11 cellular contexts compared by ENCODE assay signal in genomic region chr1:61255324-61255703, GRCh38.
A peak's percentile ranks its signal among the peaks of the same experiment; 100 is the strongest.
DNase-seq lines count a peak whose midpoint lies in the region; ATAC-seq, FAIRE-seq and TF ChIP-seq lines count a peak whose summit lies in the region.
"Had no signal": no experiment of that assay in that cellular context is flagged by ENCODE, and none has a peak within 500 bp of the region (broad histone marks: within the 10 kb centered on the region; RNA-seq: fewer than 3 reads in every experiment).

No MANE protein-coding gene starts in this region.

- H3F3A ChIP-seq in Loucy (ENCODE audit: low read depth) = no peaks in the 10 kb centered on the region

- H3K36me3 ChIP-seq in Loucy (ENCODE audit: insufficient read depth, low read length) (no peaks in the 10 kb centered on the region), K562 (ENCODE audit: control insufficient read depth, insufficient read depth, low read length) (no peaks in the 10 kb centered on the region), HepG2 (replicated peaks in 1 of 2; ENCODE audit: control insufficient read depth in 1 of 2, insufficient read depth in 2 of 2, low read length in 2 of 2) (no peaks in the 10 kb centered on the region), suprapubic skin (no peaks in the 10 kb centered on the region)

- TF ChIP-seq CTCF in Loucy (conservative IDR thresholded peaks at IDR 0.05; ENCODE audit: low read length) (no peak), K562 (IDR thresholded peaks at IDR 0.05 in 2 of 3, conservative IDR thresholded peaks at IDR 0.05 in 1 of 3; ENCODE audit: insufficient read depth in 2 of 3, low read depth in 1 of 3, low read length in 3 of 3) (no peak), HepG2 (CRISPR knock-in tag; IDR thresholded peaks at IDR 0.05) (no peak), suprapubic skin (IDR thresholded peaks at IDR 0.05) (no peak)

- H3K79me2 ChIP-seq in Loucy (ENCODE audit: insufficient read depth, low read length) (no peaks in the 10 kb centered on the region), K562 (ENCODE audit: control insufficient read depth, insufficient read depth, low read length) (peaks cover 70% of the 10 kb centered on the region), HepG2 (ENCODE audit: insufficient read depth, low read length) (peaks cover 81% of the 10 kb centered on the region)

- no peaks in the 10 kb centered on the region for H3K9me2 ChIP-seq in Loucy (replicated peaks; ENCODE audit: low read depth, low read length)

- no peak for ATAC-seq in K562
- ATAC-seq in HepG2 = no peak
- no peak for ATAC-seq in HG03025 (IDR thresholded peaks at IDR 0.05; ENCODE audit: low FRiP score, unreplicated experiment)
- ATAC-seq: activated CD8-positive, alpha-beta T cell treated with anti-CD3 and anti-CD28 coated beads for 36 hours had no signal

- no peak overlapping the region for H2AFZ ChIP-seq in Loucy (ENCODE audit: low read length)
- no peak overlapping the region for H2AFZ ChIP-seq in K562 (ENCODE audit: low read depth, low read length)
- no peak overlapping the region for H2AFZ ChIP-seq in HepG2 (ENCODE audit: low read length)

- intact Hi-C loops in K562 (cut with micrococcal nuclease) = no loop called here
- intact Hi-C loops in HepG2 (cut with micrococcal nuclease; ENCODE audit: unreplicated experiment) = no loop called here

- POLR2A ChIA-PET in K562 (lab: Yijun Ruan, JAX) (interaction anchor here (1.7 kb wide), 1 partner anchor 13 kb away, joined by 4 read pairs; no protein-coding TSS in a partner anchor), HepG2 (lab: Yijun Ruan, JAX) (no interaction called here)

- H3K4me2 ChIP-seq in Loucy (ENCODE audit: low read depth, low read length, poor library complexity, severe bottlenecking) (peak overlapping the region; percentile 87), K562 (ENCODE audit: insufficient read depth, low read length) (peak overlapping the region; percentile 61; the same call in 1 of the 2 replicates), HepG2 (ENCODE audit: low read depth, low read length) (no peak overlapping the region)

- H3K27me3 ChIP-seq in Loucy (ENCODE audit: insufficient read depth, low read length, poor library complexity, severe bottlenecking) = no peaks in the 10 kb centered on the region
- no peaks in the 10 kb centered on the region for H3K27me3 ChIP-seq in K562 (ENCODE audit: control insufficient read depth in 2 of 2, insufficient read depth in 2 of 2, low read length in 2 of 2)
- H3K27me3 ChIP-seq in HepG2 (ENCODE audit: control insufficient read depth in 1 of 2, insufficient read depth in 2 of 2, low read length in 2 of 2) = no peaks in the 10 kb centered on the region
- no peaks in the 10 kb centered on the region for H3K27me3 ChIP-seq in suprapubic skin

- no peaks in the 10 kb centered on the region for H3K9me1 ChIP-seq in K562 (ENCODE audit: control insufficient read depth, insufficient read depth, low read length)

- H3K4me1 ChIP-seq in Loucy (ENCODE audit: insufficient read depth, low read length, poor library complexity, severe bottlenecking) = peaks cover 35% of the 10 kb centered on the region
- peaks cover 10 to 27% of the 10 kb centered on the region in 2 experiments for H3K4me1 ChIP-seq in K562 (replicated peaks in 1 of 2; ENCODE audit: control insufficient read depth in 2 of 2, insufficient read depth in 2 of 2, low read length in 2 of 2)
- peaks cover 33% of the 10 kb centered on the region for H3K4me1 ChIP-seq in HepG2 (ENCODE audit: insufficient read depth, low read length)
- H3K4me1 ChIP-seq in suprapubic skin = peaks cover 53% of the 10 kb centered on the region

- BruUV-seq in K562 (replicated peaks; lab: Mats Ljungman, UMichigan) (no TSS peak), HepG2 (replicated peaks; lab: Mats Ljungman, UMichigan) (no TSS peak)

- TF ChIP-seq POLR2A in K562 (conservative IDR thresholded peaks at IDR 0.05) (no peak), HepG2 (IDR thresholded peaks at IDR 0.05; ENCODE audit: insufficient read depth in 1 of 2, low read depth in 2 of 2, low read length in 2 of 2) (no peak), suprapubic skin (IDR thresholded peaks at IDR 0.05) (no peak)

- CTCF ChIA-PET in K562 (lab: Yijun Ruan, JAX; ENCODE audit: low intra/inter-chr PET ratio) (no interaction called here), HepG2 (lab: Yijun Ruan, JAX; ENCODE audit: low intra/inter-chr PET ratio, low total read pairs) (no interaction called here)

- H3K27ac ChIP-seq in K562 (ENCODE audit: extremely low read depth, low read depth, low read length) = peak overlapping the region; percentile 82; the same call in 2 of the 3 replicates
- H3K27ac ChIP-seq in HepG2 (ENCODE audit: extremely low read length, insufficient read depth, low read length) = no peak overlapping the region
- peak overlapping the region; percentile 85 for H3K27ac ChIP-seq in suprapubic skin

- no peak for TF ChIP-seq RAD21 in K562 (CRISPR knock-in tag; conservative IDR thresholded peaks at IDR 0.05 in 1 of 2, IDR thresholded peaks at IDR 0.05 in 1 of 2)
- TF ChIP-seq RAD21 in HepG2 (CRISPR knock-in tag; IDR thresholded peaks at IDR 0.05) = no peak

- TF ChIP-seq EP300 in K562 (IDR thresholded peaks at IDR 0.05; ENCODE audit: low read length) = no peak
- TF ChIP-seq EP300 in HepG2 (IDR thresholded peaks at IDR 0.05; ENCODE audit: low read depth in 2 of 2, low read length in 2 of 2) = no peak
- TF ChIP-seq EP300 in HepG2 (CRISPR knock-in tag; IDR thresholded peaks at IDR 0.05; ENCODE audit: borderline replicate concordance) = no peak
- TF ChIP-seq EP300 in suprapubic skin (IDR thresholded peaks at IDR 0.05) = no peak

- WGBS in K562 (ENCODE audit: insufficient coverage, low coverage, missing lambda C conversion rate) = 66% methylated on average over 3 of the region's 3 CpGs
- 98% methylated on average over 3 of the region's 3 CpGs for WGBS in HepG2 (ENCODE audit: low lambda C conversion rate)
- 9% methylated on average over 3 of the region's 3 CpGs for WGBS in suprapubic skin

- H3K9me3 ChIP-seq in Loucy (ENCODE audit: insufficient read depth, low read depth, low read length) (no peaks in the 10 kb centered on the region), K562 (replicated peaks; ENCODE audit: control insufficient read depth, insufficient read depth, low read depth, low read length) (no peaks in the 10 kb centered on the region), HepG2 (ENCODE audit: low read length) (no peaks in the 10 kb centered on the region), suprapubic skin (no peaks in the 10 kb centered on the region)

- H3K4me3 ChIP-seq in Loucy (ENCODE audit: low read length, poor library complexity, severe bottlenecking) = peak overlapping the region; percentile 72
- H3K4me3 ChIP-seq in K562 = no peak overlapping the region
- H3K4me3 ChIP-seq in HepG2 (replicated peaks in 1 of 3; ENCODE audit: insufficient read depth in 1 of 3, low read depth in 2 of 3, low read length in 3 of 3) = no peak overlapping the region
- peak overlapping the region; percentile 45 for H3K4me3 ChIP-seq in suprapubic skin

- in situ Hi-C loops in K562 (cut with MboI) (no loop called here), HepG2 (cut with HindIII; ENCODE audit: extremely low pct_ligation_motif_present, low pct_unique_long_range_greater_than_20kb) (no loop called here)

- H4K20me1 ChIP-seq in Loucy (ENCODE audit: insufficient read depth, low read length, poor library complexity, severe bottlenecking) = no peaks in the 10 kb centered on the region
- H4K20me1 ChIP-seq in K562 (replicated peaks; ENCODE audit: control insufficient read depth, insufficient read depth, low read length) = no peaks in the 10 kb centered on the region
- H4K20me1 ChIP-seq in HepG2 (ENCODE audit: insufficient read depth, low read length) = no peaks in the 10 kb centered on the region

- DNase-seq in K562 (ENCODE audit: extremely low read depth in 1 of 4, low spot score in 3 of 4) = no peak
- DNase-seq in HepG2 (ENCODE audit: low spot score) = no peak
- DNase-seq in suprapubic skin (ENCODE audit: low spot score in 2 of 2) = no peak
- no peak for DNase-seq in T1000 (lab: John Stamatoyannopoulos, UW)
- no peak for DNase-seq in NCI-H2029 (lab: John Stamatoyannopoulos, UW)
- DNase-seq in NCI-H510A treated with DMSO at 0.1 percent for 48 hours (lab: John Stamatoyannopoulos, UW) = no peak
- DNase-seq: cortex of kidney, NCI-H526 had no signal

- no peak for FAIRE-seq in K562 (lab: Jason Lieb, UNC)
- FAIRE-seq in HepG2 (lab: Jason Lieb, UNC) = no peak

- peak overlapping the region; percentile 28 for H3K9ac ChIP-seq in Loucy (ENCODE audit: low read depth, low read length, poor library complexity, severe bottlenecking)
- H3K9ac ChIP-seq in K562 (ENCODE audit: insufficient read depth in 1 of 2, low read depth in 2 of 2, low read length in 2 of 2) = peak overlapping the region in 1 of 2 experiments; percentile 29; a peak in 1 of 4 replicates
- no peak overlapping the region for H3K9ac ChIP-seq in HepG2 (ENCODE audit: insufficient read depth, low read depth, low read length)

TF ChIP-seq in K562, 482 proteins besides CTCF, POLR2A, EP300 and RAD21 (continues in another document):
- TF ChIP-seq SRSF7 (optimal IDR thresholded peaks at IDR 0.05; ENCODE audit: low read depth, low read length) (no peak), KLF6 (CRISPR knock-in tag; IDR thresholded peaks at IDR 0.05; ENCODE audit: borderline replicate concordance) (no peak)

TF ChIP-seq in HepG2, 621 proteins besides CTCF, POLR2A, EP300 and RAD21:
- TF ChIP-seq MNT (IDR thresholded peaks at IDR 0.05) (0 out of 2 replicates have a peak, but pooled peaks have one; percentile 17), ZNF251 (CRISPR knock-in tag; IDR thresholded peaks at IDR 0.05) (no peak)

Comparison
In these comparisons a context has a peak if more than half of its experiments do, and no peak if none do; other contexts are left out.
1. H3K4me3 ChIP-seq: peak in Loucy (single experiment) and suprapubic skin (single experiment); none in K562 (single experiment) and HepG2 (0 of 3).